Comparison of ENCODE assay signal across 17 cellular contexts in genomic region chr12:57234233-57234570, GRCh38. TPM values are rescaled to one million over a fixed set of nuclear protein-coding genes. Genes with fewer than 3 reads are reported as not detected.
DNase-seq lines count a peak whose midpoint lies in the region; ATAC-seq and TF ChIP-seq lines count a peak whose summit lies in the region.
"Had no signal": no experiment of that assay in that cellular context is flagged by ENCODE, and none has a peak within 500 bp of the region (broad histone marks: within the 10 kb centered on the region; RNA-seq: fewer than 3 reads in every experiment).

No MANE protein-coding gene starts in this region.

- intact Hi-C loops in transverse colon (cut with DNase I; ENCODE audit: low total_unique reads) = no loop called here

- H3K4me1 ChIP-seq in GM23338 (ENCODE audit: insufficient read depth) (peaks cover 47% of the 10 kb centered on the region), muscle layer of duodenum (ENCODE audit: control insufficient read depth in 1 of 2, insufficient read depth in 2 of 2, low read length in 2 of 2) (peaks cover 13 to 43% of the 10 kb centered on the region in 2 donors), transverse colon (peaks cover 19 to 31% (median 26%) of the 10 kb centered on the region in 4 donors)

- peaks cover 57% of the 10 kb centered on the region for H3K27me3 ChIP-seq in GM23338 (ENCODE audit: insufficient read depth)
- peaks cover 26% of the 10 kb centered on the region for H3K27me3 ChIP-seq in muscle layer of duodenum (ENCODE audit: low read depth, low read length)
- peaks cover 40% of the 10 kb centered on the region for H3K27me3 ChIP-seq in transverse colon
- H3K27me3 ChIP-seq: body of pancreas had no signal

- H3K27ac Mint-ChIP-seq in GM23338 = no peak overlapping the region
- H3K27ac Mint-ChIP-seq in activated naive CD8-positive, alpha-beta T cell treated with anti-CD3 and anti-CD28 coated beads for 36 hours = peak overlapping the region; percentile 68
- H3K27ac Mint-ChIP-seq: immature natural killer cell had no signal

- H3K4me1 Mint-ChIP-seq in GM23338 = peaks cover 69% of the 10 kb centered on the region
- H3K4me1 Mint-ChIP-seq in activated naive CD8-positive, alpha-beta T cell treated with anti-CD3 and anti-CD28 coated beads for 36 hours = peaks cover 65% of the 10 kb centered on the region

- peaks cover 25% of the 10 kb centered on the region for H3K79me2 ChIP-seq in GM23338 (replicated peaks; ENCODE audit: insufficient read depth)

- peak overlapping the region; percentile 50; the same call in 2 of the 3 replicates for H3K4me3 Mint-ChIP-seq in GM23338
- H3K4me3 Mint-ChIP-seq in activated naive CD8-positive, alpha-beta T cell treated with anti-CD3 and anti-CD28 coated beads for 36 hours = no peak overlapping the region
- H3K4me3 Mint-ChIP-seq: immature natural killer cell had no signal

- H4K20me1 ChIP-seq in GM23338 (replicated peaks; ENCODE audit: insufficient read depth) = peaks cover 34% of the 10 kb centered on the region

- H3K36me3 Mint-ChIP-seq in GM23338 (ENCODE audit: low read depth) = peaks cover 58% of the 10 kb centered on the region
- H3K36me3 Mint-ChIP-seq in activated naive CD8-positive, alpha-beta T cell treated with anti-CD3 and anti-CD28 coated beads for 36 hours = peaks cover 59% of the 10 kb centered on the region

- H3F3A ChIP-seq in GM23338 (replicated peaks; ENCODE audit: low read depth) = peaks cover 51% of the 10 kb centered on the region

- H3K36me3 ChIP-seq in GM23338 (ENCODE audit: insufficient read depth) (peaks cover 26% of the 10 kb centered on the region), muscle layer of duodenum (ENCODE audit: control insufficient read depth in 1 of 2, insufficient read depth in 2 of 2, low read length in 2 of 2) (peaks cover 29 to 38% of the 10 kb centered on the region in 2 donors), transverse colon (peaks cover 0 to 16% (median 0%) of the 10 kb centered on the region in 4 donors)
- H3K36me3 ChIP-seq: prostate gland had no signal

- TF ChIP-seq CTCF in AG09309 (IDR thresholded peaks at IDR 0.05; ENCODE audit: control insufficient read depth, insufficient read depth, low read depth, low read length, missing control alignments) (no peak), GM23338 (conservative IDR thresholded peaks at IDR 0.05; ENCODE audit: low read depth in 2 of 2) (no peak), transverse colon (IDR thresholded peaks at IDR 0.05) (no peak)

- H3K9me3 ChIP-seq in muscle layer of duodenum (ENCODE audit: control insufficient read depth in 1 of 2, low read length in 2 of 2) (no peaks in the 10 kb centered on the region), transverse colon (no peaks in the 10 kb centered on the region)
- H3K9me3 ChIP-seq: body of pancreas, prostate gland had no signal

- H2AFZ ChIP-seq in GM23338 = no peak overlapping the region

- H3K27ac ChIP-seq in GM23338 (ENCODE audit: low read depth) = no peak overlapping the region
- peak overlapping the region; percentile 23 for H3K27ac ChIP-seq in muscle layer of duodenum (ENCODE audit: low read length)
- no peak overlapping the region for H3K27ac ChIP-seq in transverse colon
- H3K27ac ChIP-seq: body of pancreas, prostate gland had no signal

- DNase-seq in AG09309 (ENCODE audit: low read depth) (peak; percentile 34), GM23338 (ENCODE audit: low spot score) (no peak), NCI-H2029 treated with DMSO at 0.1 percent for 48 hours (lab: John Stamatoyannopoulos, UW) (no peak), transverse colon (no peak)
- DNase-seq in activated naive CD8-positive, alpha-beta T cell treated with anti-CD3 and anti-CD28 coated beads for 36 hours = no peak
- DNase-seq: activated CD4-positive, alpha-beta T cell treated with anti-CD3 and anti-CD28 coated beads, Interleukin-2, amount 50 U/mL, for 4 hours; body of pancreas; effector memory CD4-positive, alpha-beta T cell; immature natural killer cell; NCI-H1694 treated with DMSO at 0.1 percent for 48 hours; NCI-H524 treated with DMSO at 0.1 percent for 48 hours; trophoblast cell had no signal

- in situ Hi-C loops in transverse colon (cut with MboI; ENCODE audit: low pct_ligation_motif_present in 1 of 4, low pct_unique_long_range_greater_than_20kb in 1 of 4, low sequenced_read_pairs in 3 of 4) = no loop called here

- no peak for ATAC-seq in GM23338
- no peak for ATAC-seq in HG02870 (IDR thresholded peaks at IDR 0.05; ENCODE audit: unreplicated experiment)
- ATAC-seq in GM19328 (IDR thresholded peaks at IDR 0.05; ENCODE audit: unreplicated experiment) = no peak
- ATAC-seq: body of pancreas had no signal

- no peaks in the 10 kb centered on the region for H3K9me2 ChIP-seq in GM23338 (ENCODE audit: insufficient read depth)

- 71 to 87% methylated on average over 3 of the region's 3 CpGs for WGBS in transverse colon (ENCODE audit: low coverage in 1 of 2), 2 donors

- H3K4me2 ChIP-seq in GM23338 = 0 out of 2 replicates have a peak overlapping the region, but pooled peaks have one; percentile 99

- H3K27me3 Mint-ChIP-seq in GM23338 (ENCODE audit: insufficient read depth, low read depth, poor library complexity) = peaks cover 74% of the 10 kb centered on the region
- peaks cover 32% of the 10 kb centered on the region for H3K27me3 Mint-ChIP-seq in activated naive CD8-positive, alpha-beta T cell treated with anti-CD3 and anti-CD28 coated beads for 36 hours

- H3K9me3 Mint-ChIP-seq in GM23338 = no peaks in the 10 kb centered on the region; the same call in 2 of the 3 replicates
- H3K9me3 Mint-ChIP-seq in activated naive CD8-positive, alpha-beta T cell treated with anti-CD3 and anti-CD28 coated beads for 36 hours = no peaks in the 10 kb centered on the region
- H3K9me3 Mint-ChIP-seq: immature natural killer cell had no signal

- no peak overlapping the region for H3K4me3 ChIP-seq in AG09309 (ENCODE audit: control insufficient read depth, low read depth, low read length)
- no peak overlapping the region for H3K4me3 ChIP-seq in GM23338
- H3K4me3 ChIP-seq in muscle layer of duodenum (ENCODE audit: low read depth in 1 of 2, low read length in 2 of 2) = no peak overlapping the region
- H3K4me3 ChIP-seq in transverse colon = no peak overlapping the region
- H3K4me3 ChIP-seq: body of pancreas, prostate gland had no signal

- TF ChIP-seq POLR2A in transverse colon (IDR thresholded peaks at IDR 0.05) = no peak

- no peak for TF ChIP-seq EP300 in transverse colon (IDR thresholded peaks at IDR 0.05; ENCODE audit: low read depth)

RNA-seq across cellular contexts. Expression of gene SHMT2, which starts 4.7 kb away (rescaled TPM):
- 363 and 387 TPM in 2 replicates for total RNA-seq in GM23338 (2014; rRNA removed; shearing (Covaris generic))
- polyA plus RNA-seq in GM23338 (2016; fragmentation: Nextera tagmentation; extraction: Ambion mirVana) = 125 and 131 TPM in 2 replicates
- 100 to 1,000 TPM; 517 to 532 TPM for total RNA-seq in activated naive CD8-positive, alpha-beta T cell treated with anti-CD3 and anti-CD28 coated beads for 36 hours
- 100 to 1,000 TPM in 1 of 4 donors, 10 to 100 TPM in 3; 29.2 to 104 (median 33.4) TPM for total RNA-seq in transverse colon

RNA-seq across cellular contexts. Expression of gene STAC3, which starts 16.8 kb away (rescaled TPM):
- total RNA-seq in GM23338 (2014; rRNA removed; shearing (Covaris generic)) = 1.2 and 3.0 TPM in 2 replicates
- polyA plus RNA-seq in GM23338 (2016; fragmentation: Nextera tagmentation; extraction: Ambion mirVana) = 0.48 and 0.59 TPM in 2 replicates
- 1 to 10 TPM; 2.0 to 2.6 TPM for total RNA-seq in activated naive CD8-positive, alpha-beta T cell treated with anti-CD3 and anti-CD28 coated beads for 36 hours
- 1 to 10 TPM; 1.8 to 3.3 (median 1.9) TPM for total RNA-seq in transverse colon
- polyA plus RNA-seq: immature natural killer cell had no signal

RNA-seq across cellular contexts. Expression of gene NXPH4, which starts 17.6 kb away (rescaled TPM):
- total RNA-seq in GM23338 (2014; rRNA removed; shearing (Covaris generic)) = 1.5 and 4.5 TPM in 2 replicates
- polyA plus RNA-seq in GM23338 (2016; fragmentation: Nextera tagmentation; extraction: Ambion mirVana) = 0.89 and 1.1 TPM in 2 replicates
- total RNA-seq in activated naive CD8-positive, alpha-beta T cell treated with anti-CD3 and anti-CD28 coated beads for 36 hours = under 1 TPM; 0.19 to 0.26 TPM
- total RNA-seq in transverse colon = not detected
- total RNA-seq: mononuclear cell had no signal
- polyA plus RNA-seq: immature natural killer cell had no signal
